In genomic region chr16:12504312-12504711, GRCh38 we compare ENCODE assay signal across 17 cellular contexts.
DNase-seq lines count a peak whose midpoint lies in the region; ATAC-seq and TF ChIP-seq lines count a peak whose summit lies in the region.
"Had no signal": no experiment of that assay in that cellular context is flagged by ENCODE, and none has a peak within 500 bp of the region (broad histone marks: within the 10 kb centered on the region; RNA-seq: fewer than 3 reads in every experiment).

No MANE protein-coding gene starts in this region.

- H3K56ac ChIP-seq in IMR-90 (ENCODE audit: extremely low read depth, insufficient read depth, low read length) = no peak overlapping the region

- H3K27me3 ChIP-seq in IMR-90 (ENCODE audit: control insufficient read depth, insufficient read depth, low read length) (no peaks in the 10 kb centered on the region), right atrium auricular region (no peaks in the 10 kb centered on the region)

- no TSS peak for BruUV-seq in IMR-90 (replicated peaks; lab: Mats Ljungman, UMichigan)

- no peak overlapping the region for H2BK20ac ChIP-seq in IMR-90 (ENCODE audit: low read depth, low read length)

- no peaks in the 10 kb centered on the region; the same call in 1 of the 2 replicates for H3K9me1 ChIP-seq in IMR-90 (ENCODE audit: insufficient read depth, low read length)

- no peak overlapping the region for H2BK15ac ChIP-seq in IMR-90 (ENCODE audit: low read depth, low read length)

- H2BK120ac ChIP-seq in IMR-90 (ENCODE audit: low read depth, low read length) = no peak overlapping the region

- H2BK5ac ChIP-seq in IMR-90 (ENCODE audit: low read depth, low read length, poor library complexity, severe bottlenecking) = no peak overlapping the region

- H3K23ac ChIP-seq in IMR-90 (ENCODE audit: low read depth, low read length) = no peak overlapping the region

- no peak overlapping the region for H4K91ac ChIP-seq in IMR-90 (ENCODE audit: insufficient read depth, low read depth, low read length)

- in situ Hi-C loops in IMR-90 (cut with MboI; ENCODE audit: low sequenced_read_pairs) = no loop called here

- no peak for TF ChIP-seq CTCF in IMR-90 (conservative IDR thresholded peaks at IDR 0.05; ENCODE audit: low read depth, low read length)
- no peak for TF ChIP-seq CTCF in right atrium auricular region (IDR thresholded peaks at IDR 0.05)

- no peak overlapping the region for H3K4me2 ChIP-seq in IMR-90 (ENCODE audit: low read depth, low read length)
- H3K4me2 ChIP-seq: PC-9 had no signal

- DNase-seq in DMS153 treated with DMSO at 0.1 percent for 48 hours (lab: John Stamatoyannopoulos, UW; ENCODE audit: unreplicated experiment) (peak; percentile 25), IMR-90 (peak; percentile 59), NCI-H2171 (lab: John Stamatoyannopoulos, UW) (peak; percentile 15), fibroblast of peridontal ligament (ENCODE audit: extremely low read depth) (peak; percentile 38), right atrium auricular region (ENCODE audit: low spot score) (no peak), AG20443 (ENCODE audit: low spot score) (no peak), middle frontal gyrus (ENCODE audit: extremely low spot score, low spot score) (no peak)
- DNase-seq: GF-D8, MM.1S, NCI-H1436, NCI-H1930, NCI-H446, NCI-H774, PC-9, T1000 had no signal

- H3K36me3 ChIP-seq in IMR-90 (ENCODE audit: control insufficient read depth, insufficient read depth, low read length) (no peaks in the 10 kb centered on the region), right atrium auricular region (no peaks in the 10 kb centered on the region)

- no peak overlapping the region for H2AK9ac ChIP-seq in IMR-90 (replicated peaks; ENCODE audit: low read depth, low read length, poor library complexity)

- no peak overlapping the region for H3K4ac ChIP-seq in IMR-90 (ENCODE audit: low read depth, low read length)

- no peak overlapping the region for H4K5ac ChIP-seq in IMR-90 (ENCODE audit: low read depth, low read length)

- WGBS in IMR-90 (ENCODE audit: extremely low coverage in 2 of 2, insufficient read length in 1 of 2), 2 experiments = no CpG with 5 or more reads among the region's 5 CpGs

- H3K18ac ChIP-seq in IMR-90 (ENCODE audit: low read depth, low read length) = no peak overlapping the region

- H3K9ac ChIP-seq in IMR-90 (ENCODE audit: low read depth, low read length) = no peak overlapping the region

- TF ChIP-seq RAD21 in IMR-90 (IDR thresholded peaks at IDR 0.05; ENCODE audit: low read length) = no peak

- dilution Hi-C loops in IMR-90 (cut with HindIII; ENCODE audit: low sequenced_read_pairs, unreplicated experiment) = no loop called here

- H4K8ac ChIP-seq in IMR-90 (ENCODE audit: low read depth in 2 of 2, low read length in 2 of 2) = no peak overlapping the region

- CTCF ChIA-PET in IMR-90 (lab: Yijun Ruan, JAX) = no interaction called here

- H2AFZ ChIP-seq in IMR-90 (replicated peaks; ENCODE audit: low read length, poor library complexity) = no peak overlapping the region
- H2AFZ ChIP-seq: PC-9 had no signal

- H3K27ac ChIP-seq in IMR-90 (ENCODE audit: insufficient read depth, low read length) = no peak overlapping the region
- no peak overlapping the region for H3K27ac ChIP-seq in right atrium auricular region
- H3K27ac ChIP-seq: PC-9, RWPE1 had no signal

- H4K20me1 ChIP-seq in IMR-90 (ENCODE audit: insufficient read depth, low read length) = no peaks in the 10 kb centered on the region; the same call in 1 of the 2 replicates

- H3K4me1 ChIP-seq in IMR-90 (ENCODE audit: control insufficient read depth, insufficient read depth, low read length) = 0 out of 2 replicates have a peak, but pooled peaks cover 2% of the 10 kb centered on the region
- H3K4me1 ChIP-seq in right atrium auricular region = no peaks in the 10 kb centered on the region

- H3K4me3 ChIP-seq in IMR-90 (ENCODE audit: insufficient read depth, low read depth, low read length) (no peak overlapping the region), right atrium auricular region (no peak overlapping the region)
- H3K4me3 ChIP-seq: GM12878, PC-9 had no signal

- no peaks in the 10 kb centered on the region for H3K79me1 ChIP-seq in IMR-90 (ENCODE audit: low read depth in 1 of 2, low read length in 2 of 2)

- ATAC-seq in IMR-90 (ENCODE audit: low read depth) = peak; percentile 58
- ATAC-seq: GM12878 had no signal

- no peak overlapping the region for H3K14ac ChIP-seq in IMR-90 (replicated peaks; ENCODE audit: low read depth, low read length)

- no peaks in the 10 kb centered on the region for H3K9me3 ChIP-seq in IMR-90 (ENCODE audit: control insufficient read depth, insufficient read depth, low read length)
- H3K9me3 ChIP-seq in right atrium auricular region = no peaks in the 10 kb centered on the region

- intact Hi-C loops in IMR-90 (cut with micrococcal nuclease) = no loop called here

- no peak for TF ChIP-seq POLR2A in IMR-90 (IDR thresholded peaks at IDR 0.05; ENCODE audit: low read depth, low read length)

- POLR2A ChIA-PET in IMR-90 (lab: Charles Lee; ENCODE audit: unreplicated experiment) = no interaction called here

- no peak overlapping the region for H2AK5ac ChIP-seq in IMR-90 (ENCODE audit: low read depth, low read length)

TF ChIP-seq in IMR-90, 13 proteins besides CTCF, POLR2A, EP300 and RAD21:
- no peak for TF ChIP-seq RFX5 (IDR thresholded peaks at IDR 0.05; ENCODE audit: low read depth, low read length)
- no peak for TF ChIP-seq ELK1 (IDR thresholded peaks at IDR 0.05; ENCODE audit: borderline replicate concordance, low read depth, low read length)
- TF ChIP-seq SMC3 (IDR thresholded peaks at IDR 0.05; ENCODE audit: low read depth, low read length) = no peak
- TF ChIP-seq BHLHE40 (IDR thresholded peaks at IDR 0.05; ENCODE audit: low read depth, low read length) = no peak
- TF ChIP-seq USF2 (IDR thresholded peaks at IDR 0.05; ENCODE audit: low read depth, low read length) = no peak
- no peak for TF ChIP-seq MXI1 (IDR thresholded peaks at IDR 0.05; ENCODE audit: borderline replicate concordance, low read depth, low read length)
- no peak for TF ChIP-seq FOS (IDR thresholded peaks at IDR 0.05; ENCODE audit: low read depth, low read length)
- no peak for TF ChIP-seq MAFK (IDR thresholded peaks at IDR 0.05; ENCODE audit: low read depth, low read length)
- TF ChIP-seq CHD1 (IDR thresholded peaks at IDR 0.05; ENCODE audit: low read depth, low read length) = no peak
- no peak for TF ChIP-seq RCOR1 (IDR thresholded peaks at IDR 0.05; ENCODE audit: insufficient replicate concordance, low read length)
- TF ChIP-seq CEBPB (IDR thresholded peaks at IDR 0.05; ENCODE audit: low read depth, low read length) = no peak
- TF ChIP-seq MAZ (IDR thresholded peaks at IDR 0.05; ENCODE audit: borderline replicate concordance, low read depth, low read length) = no peak
- TF ChIP-seq NFE2L2 (IDR thresholded peaks at IDR 0.05; ENCODE audit: low read depth, low read length) = no peak

Comparison
In these comparisons a context has a peak if more than half of its experiments do, and no peak if none do; other contexts are left out.
1. DNase-seq: peak in DMS153 treated with DMSO at 0.1 percent for 48 hours (single experiment), IMR-90 (single experiment), NCI-H2171 (single experiment) and fibroblast of peridontal ligament (single experiment); none in right atrium auricular region (single experiment), AG20443 (single experiment) and middle frontal gyrus (single experiment).